Comparison of ENCODE assay signal across 8 cellular contexts in genomic region chr19:12670159-12670928, GRCh38. TPM values are rescaled to one million over a fixed set of nuclear protein-coding genes. Genes with fewer than 3 reads are reported as not detected.
DNase-seq lines count a peak whose midpoint lies in the region; FAIRE-seq and TF ChIP-seq lines count a peak whose summit lies in the region.

No MANE protein-coding gene starts in this region.

- peaks cover 40% of the 10 kb centered on the region for H3K36me3 Mint-ChIP-seq in activated CD4-positive, alpha-beta T cell treated with anti-CD3 and anti-CD28 coated beads, Interleukin-2, amount 10 ng/mL, durations not matched to agents 24 days and 14 days (ENCODE audit: low read depth)
- peaks cover 9% of the 10 kb centered on the region for H3K36me3 Mint-ChIP-seq in astrocyte (ENCODE audit: low read depth, unreplicated experiment)

- peaks cover 21% of the 10 kb centered on the region for H3K4me1 ChIP-seq in astrocyte (ENCODE audit: insufficient read depth, low read length)
- H3K4me1 ChIP-seq in liver (ENCODE audit: control insufficient read depth in 4 of 4, insufficient read depth in 4 of 4, low read length in 3 of 4) = peaks cover 17 to 45% (median 40%) of the 10 kb centered on the region in 4 donors
- peaks cover 21 to 34% of the 10 kb centered on the region in 2 donors for H3K4me1 ChIP-seq in thyroid gland

- no peak for DNase-seq in activated CD4-positive, alpha-beta T cell treated with anti-CD3 and anti-CD28 coated beads, Interleukin-2, amount 10 ng/mL, durations not matched to agents 24 days and 14 days
- no peak for DNase-seq in activated CD4-positive, alpha-beta T cell treated with anti-CD3 and anti-CD28 coated beads for 1 hour
- no peak for DNase-seq in astrocyte (ENCODE audit: low read depth)
- DNase-seq in thyroid gland = peak in 1 of 2 donors; percentile 7
- no peak for DNase-seq in CD1c-positive myeloid dendritic cell (ENCODE audit: extremely low spot score)
- no peak for DNase-seq in anterior cingulate cortex (lab: John Stamatoyannopoulos, UW)
- DNase-seq in putamen (ENCODE audit: low spot score) = no peak

- H4K20me1 ChIP-seq in astrocyte (ENCODE audit: insufficient read depth, low read length) = peaks cover 22% of the 10 kb centered on the region

- H3K27ac ChIP-seq in astrocyte (ENCODE audit: low read depth, low read length) (peak overlapping the region; percentile 97), liver (ENCODE audit: low read depth in 1 of 2, low read length in 2 of 2) (peak overlapping the region in 1 of 2 donors; percentile 96), thyroid gland (peak overlapping the region in 1 of 3 donors; percentile 95)

- no peak for TF ChIP-seq RAD21 in liver (IDR thresholded peaks at IDR 0.05)

- H3K27ac Mint-ChIP-seq in activated CD4-positive, alpha-beta T cell treated with anti-CD3 and anti-CD28 coated beads, Interleukin-2, amount 10 ng/mL, durations not matched to agents 24 days and 14 days = peak overlapping the region; percentile 100
- H3K27ac Mint-ChIP-seq in astrocyte (ENCODE audit: unreplicated experiment) = peak overlapping the region; percentile 47

- intact Hi-C loops in activated CD4-positive, alpha-beta T cell treated with anti-CD3 and anti-CD28 coated beads, Interleukin-2, amount 10 ng/mL, durations not matched to agents 24 days and 14 days (cut with micrococcal nuclease) = no loop called here
- intact Hi-C loops in thyroid gland (cut with DNase I) = loop anchor here (10.0 kb wide), 1 partner anchor 174 kb away; no protein-coding TSS in a partner anchor

- H3K36me3 ChIP-seq in astrocyte (ENCODE audit: insufficient read depth, low read length) (peaks cover 11% of the 10 kb centered on the region), liver (ENCODE audit: control insufficient read depth in 4 of 4, insufficient read depth in 3 of 4, low read depth in 1 of 4, low read length in 3 of 4) (peaks cover 3 to 18% (median 7%) of the 10 kb centered on the region in 4 donors), thyroid gland (peaks cover 24 to 27% of the 10 kb centered on the region in 2 donors)

- peak overlapping the region; percentile 88 for H3K9ac ChIP-seq in astrocyte (ENCODE audit: low read length)
- peak overlapping the region; percentile 88 to 97 for H3K9ac ChIP-seq in liver (ENCODE audit: low read depth in 1 of 2, low read length in 2 of 2)

- no peaks in the 10 kb centered on the region for H3K9me3 ChIP-seq in astrocyte (ENCODE audit: insufficient read depth, low read depth, low read length)
- no peaks in the 10 kb centered on the region for H3K9me3 ChIP-seq in liver (ENCODE audit: control insufficient read depth in 4 of 4, low read length in 3 of 4)
- H3K9me3 ChIP-seq in thyroid gland = no peaks in the 10 kb centered on the region

- peak overlapping the region; percentile 89 for H3K4me2 ChIP-seq in astrocyte (ENCODE audit: low read length)

- no peaks in the 10 kb centered on the region for H3K27me3 ChIP-seq in astrocyte (ENCODE audit: insufficient read depth, low read length)
- H3K27me3 ChIP-seq in liver (ENCODE audit: control insufficient read depth in 4 of 4, insufficient read depth in 4 of 4, low read length in 3 of 4) = no peaks in the 10 kb centered on the region
- no peaks in the 10 kb centered on the region for H3K27me3 ChIP-seq in thyroid gland

- H3K4me3 Mint-ChIP-seq in activated CD4-positive, alpha-beta T cell treated with anti-CD3 and anti-CD28 coated beads, Interleukin-2, amount 10 ng/mL, durations not matched to agents 24 days and 14 days = peak overlapping the region; percentile 92
- H3K4me3 Mint-ChIP-seq in astrocyte (ENCODE audit: unreplicated experiment) = peak overlapping the region; percentile 98

- H3K79me2 ChIP-seq in astrocyte (ENCODE audit: insufficient read depth, low read length) = peaks cover 50% of the 10 kb centered on the region

- no peak for TF ChIP-seq POLR2A in thyroid gland (IDR thresholded peaks at IDR 0.05)

- FAIRE-seq in astrocyte (lab: Jason Lieb, UNC) = no peak

- H3K4me1 Mint-ChIP-seq in activated CD4-positive, alpha-beta T cell treated with anti-CD3 and anti-CD28 coated beads, Interleukin-2, amount 10 ng/mL, durations not matched to agents 24 days and 14 days = peaks cover 41% of the 10 kb centered on the region
- H3K4me1 Mint-ChIP-seq in astrocyte (ENCODE audit: low read depth, unreplicated experiment) = peaks cover 25% of the 10 kb centered on the region

- TF ChIP-seq CTCF in astrocyte (IDR thresholded peaks at IDR 0.05; ENCODE audit: insufficient read depth, low read depth, low read length) (no peak), liver (IDR thresholded peaks at IDR 0.05; ENCODE audit: low read depth, low read length, missing input control) (no peak), thyroid gland (IDR thresholded peaks at IDR 0.05) (no peak)

- 39% methylated on average over 26 of the region's 26 CpGs for WGBS in liver
- 37 to 58% methylated on average over 17 to 26 of the region's 26 CpGs for WGBS in thyroid gland, 2 donors

- H2AFZ ChIP-seq in astrocyte (ENCODE audit: low read depth, low read length) = peak overlapping the region; percentile 84

- no peaks in the 10 kb centered on the region for H3K27me3 Mint-ChIP-seq in activated CD4-positive, alpha-beta T cell treated with anti-CD3 and anti-CD28 coated beads, Interleukin-2, amount 10 ng/mL, durations not matched to agents 24 days and 14 days
- no peaks in the 10 kb centered on the region for H3K27me3 Mint-ChIP-seq in astrocyte (ENCODE audit: low read depth, unreplicated experiment)

- H3K9me3 Mint-ChIP-seq in activated CD4-positive, alpha-beta T cell treated with anti-CD3 and anti-CD28 coated beads, Interleukin-2, amount 10 ng/mL, durations not matched to agents 24 days and 14 days = no peaks in the 10 kb centered on the region
- no peaks in the 10 kb centered on the region for H3K9me3 Mint-ChIP-seq in astrocyte (ENCODE audit: unreplicated experiment)

- H3K4me3 ChIP-seq in astrocyte (ENCODE audit: insufficient read depth, low read depth, low read length) (peak overlapping the region; percentile 83), liver (ENCODE audit: low read depth in 1 of 3, low read length in 3 of 3) (peak overlapping the region; percentile 74 to 99 (median 89)), thyroid gland (replicated peaks in 1 of 3) (peak overlapping the region; percentile 55 to 61 (median 61))

TF ChIP-seq in liver, 16 proteins besides CTCF, POLR2A, EP300 and RAD21:
- TF ChIP-seq NR2F2 (IDR thresholded peaks at IDR 0.05) = no peak

RNA-seq across cellular contexts. Expression of gene WDR83, which starts 3.7 kb away (rescaled TPM):
- total RNA-seq in activated CD4-positive, alpha-beta T cell treated with anti-CD3 and anti-CD28 coated beads, Interleukin-2, amount 10 ng/mL, durations not matched to agents 24 days and 14 days = 21.7 and 27.1 TPM in 2 replicates
- total RNA-seq in astrocyte (10.0 and 13.3 TPM in 2 replicates), liver (1 to 10 TPM; 4.0 to 5.1 TPM), thyroid gland (10 to 100 TPM in 3 of 4 donors, 1 to 10 TPM in 1; 9.5 to 17.5 (median 14.3) TPM)
- polyA plus RNA-seq in liver = 1 to 10 TPM; 3.9 to 4.4 TPM

RNA-seq across cellular contexts. Expression of gene MAN2B1, which starts 3.8 kb away (rescaled TPM):
- total RNA-seq in activated CD4-positive, alpha-beta T cell treated with anti-CD3 and anti-CD28 coated beads, Interleukin-2, amount 10 ng/mL, durations not matched to agents 24 days and 14 days = 118 and 136 TPM in 2 replicates
- 105 and 129 TPM in 2 replicates for total RNA-seq in astrocyte
- 10 to 100 TPM; 41.3 to 42.9 TPM for total RNA-seq in liver
- polyA plus RNA-seq in liver = 10 to 100 TPM; 23.5 to 28.9 TPM
- total RNA-seq in thyroid gland = 100 to 1,000 TPM in 1 of 4 donors, 10 to 100 TPM in 3; 38.0 to 106 (median 82.5) TPM

RNA-seq across cellular contexts. Expression of gene DHPS, which starts 11.3 kb away (rescaled TPM):
- total RNA-seq in activated CD4-positive, alpha-beta T cell treated with anti-CD3 and anti-CD28 coated beads, Interleukin-2, amount 10 ng/mL, durations not matched to agents 24 days and 14 days = 138 and 155 TPM in 2 replicates
- total RNA-seq in astrocyte (43.4 and 47.6 TPM in 2 replicates), liver (10 to 100 TPM; 29.1 to 53.9 TPM), thyroid gland (100 to 1,000 TPM; 105 to 122 (median 115) TPM)
- 10 to 100 TPM; 34.8 to 50.3 TPM for polyA plus RNA-seq in liver

RNA-seq across cellular contexts. Expression of gene GNG14, which starts 17.5 kb away (rescaled TPM):
- total RNA-seq in activated CD4-positive, alpha-beta T cell treated with anti-CD3 and anti-CD28 coated beads, Interleukin-2, amount 10 ng/mL, durations not matched to agents 24 days and 14 days = not detected in 2 replicates
- total RNA-seq in astrocyte = not detected in 2 replicates
- not detected for total RNA-seq in liver
- polyA plus RNA-seq in liver = not detected
- total RNA-seq in thyroid gland = not detected

RNA-seq across cellular contexts. Expression of gene FBXW9, which starts 26.1 kb away (rescaled TPM):
- 12.4 and 12.9 TPM in 2 replicates for total RNA-seq in activated CD4-positive, alpha-beta T cell treated with anti-CD3 and anti-CD28 coated beads, Interleukin-2, amount 10 ng/mL, durations not matched to agents 24 days and 14 days
- total RNA-seq in astrocyte (9.9 and 11.6 TPM in 2 replicates), liver (1 to 10 TPM; 2.3 to 2.5 TPM), thyroid gland (10 to 100 TPM in 2 of 4 donors, 1 to 10 TPM in 2; 5.9 to 13.7 (median 11.3) TPM)
- polyA plus RNA-seq in liver = 1 to 10 TPM; 3.4 to 4.0 TPM
